In the genomic region with DNA sequence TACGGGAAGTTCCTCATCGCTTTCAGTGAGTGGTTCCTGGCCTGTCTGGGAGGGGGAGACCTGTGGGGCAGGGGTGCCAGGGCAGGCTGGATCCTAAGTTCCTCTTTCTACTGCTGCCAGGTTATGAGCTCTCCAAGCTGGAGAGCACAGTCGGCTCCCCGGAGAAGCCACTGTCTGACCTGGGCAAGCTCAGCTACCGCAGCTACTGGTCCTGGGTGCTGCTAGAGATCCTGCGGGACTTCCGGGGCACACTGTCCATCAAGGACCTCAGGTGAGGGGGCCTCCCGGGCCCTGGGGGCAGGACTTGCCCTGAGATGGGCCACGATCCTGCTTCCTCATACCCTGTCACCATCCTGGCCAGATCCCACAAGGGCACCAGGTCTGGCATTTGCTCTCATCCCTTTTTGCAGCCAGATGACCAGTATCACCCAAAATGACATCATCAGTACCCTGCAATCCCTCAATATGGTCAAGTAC, we compare ENCODE assay signal across 1 cellular context.
TF ChIP-seq lines count a peak whose summit lies in the region.

No MANE protein-coding gene starts in this region.

TF ChIP-seq in GM23338, 12 proteins besides CTCF, POLR2A, EP300 and RAD21 (continued from another document):
- TF ChIP-seq, protein P1, sequence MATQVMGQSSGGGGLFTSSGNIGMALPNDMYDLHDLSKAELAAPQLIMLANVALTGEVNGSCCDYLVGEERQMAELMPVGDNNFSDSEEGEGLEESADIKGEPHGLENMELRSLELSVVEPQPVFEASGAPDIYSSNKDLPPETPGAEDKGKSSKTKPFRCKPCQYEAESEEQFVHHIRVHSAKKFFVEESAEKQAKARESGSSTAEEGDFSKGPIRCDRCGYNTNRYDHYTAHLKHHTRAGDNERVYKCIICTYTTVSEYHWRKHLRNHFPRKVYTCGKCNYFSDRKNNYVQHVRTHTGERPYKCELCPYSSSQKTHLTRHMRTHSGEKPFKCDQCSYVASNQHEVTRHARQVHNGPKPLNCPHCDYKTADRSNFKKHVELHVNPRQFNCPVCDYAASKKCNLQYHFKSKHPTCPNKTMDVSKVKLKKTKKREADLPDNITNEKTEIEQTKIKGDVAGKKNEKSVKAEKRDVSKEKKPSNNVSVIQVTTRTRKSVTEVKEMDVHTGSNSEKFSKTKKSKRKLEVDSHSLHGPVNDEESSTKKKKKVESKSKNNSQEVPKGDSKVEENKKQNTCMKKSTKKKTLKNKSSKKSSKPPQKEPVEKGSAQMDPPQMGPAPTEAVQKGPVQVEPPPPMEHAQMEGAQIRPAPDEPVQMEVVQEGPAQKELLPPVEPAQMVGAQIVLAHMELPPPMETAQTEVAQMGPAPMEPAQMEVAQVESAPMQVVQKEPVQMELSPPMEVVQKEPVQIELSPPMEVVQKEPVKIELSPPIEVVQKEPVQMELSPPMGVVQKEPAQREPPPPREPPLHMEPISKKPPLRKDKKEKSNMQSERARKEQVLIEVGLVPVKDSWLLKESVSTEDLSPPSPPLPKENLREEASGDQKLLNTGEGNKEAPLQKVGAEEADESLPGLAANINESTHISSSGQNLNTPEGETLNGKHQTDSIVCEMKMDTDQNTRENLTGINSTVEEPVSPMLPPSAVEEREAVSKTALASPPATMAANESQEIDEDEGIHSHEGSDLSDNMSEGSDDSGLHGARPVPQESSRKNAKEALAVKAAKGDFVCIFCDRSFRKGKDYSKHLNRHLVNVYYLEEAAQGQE (IDR thresholded peaks at IDR 0.05; ENCODE audit: unreplicated experiment): no peak
